In the genomic region with DNA sequence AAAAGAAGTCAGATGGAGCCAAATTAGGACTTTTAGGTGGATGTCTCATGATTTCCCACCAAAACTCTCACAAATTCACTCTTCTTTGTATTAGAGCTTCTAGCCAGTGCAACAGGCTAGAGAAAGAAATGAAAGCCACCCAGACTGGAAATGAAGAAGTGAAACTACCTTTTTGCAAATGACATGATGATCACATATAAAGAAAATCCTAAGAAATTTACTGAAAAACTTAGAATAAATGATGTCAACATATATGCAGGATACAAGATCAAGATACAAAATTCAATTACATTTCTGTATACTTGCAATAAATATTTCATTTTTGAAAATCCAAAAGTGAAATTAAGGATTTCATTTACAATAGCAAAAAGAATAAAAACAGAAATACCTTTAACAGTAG, we compare ENCODE assay signal across 17 cellular contexts.
A peak's percentile ranks its signal among the peaks of the same experiment; 100 is the strongest.
DNase-seq lines count a peak whose midpoint lies in the region; ATAC-seq, FAIRE-seq and TF ChIP-seq lines count a peak whose summit lies in the region.
"Had no signal": no experiment of that assay in that cellular context is flagged by ENCODE, and none has a peak within 500 bp of the region (broad histone marks: within the 10 kb centered on the region; RNA-seq: fewer than 3 reads in every experiment).

No MANE protein-coding gene starts in this region.

- H3K4me3 ChIP-seq in kidney (ENCODE audit: low read length in 2 of 2) = no peak overlapping the region

- H3K27ac Mint-ChIP-seq in activated CD8-positive, alpha-beta T cell treated with anti-CD3 and anti-CD28 coated beads for 36 hours = no peak overlapping the region

- H3K4me1 Mint-ChIP-seq in activated CD8-positive, alpha-beta T cell treated with anti-CD3 and anti-CD28 coated beads for 36 hours (ENCODE audit: low read depth) = peaks cover 59% of the 10 kb centered on the region

- CTCF ChIA-PET in activated CD8-positive, alpha-beta T cell treated with anti-CD3 and anti-CD28 coated beads for 36 hours (lab: Charles Lee) = interaction anchor here (3.1 to 6.7 kb wide), 3 partner anchors 12 to 432 kb away, joined by 9 to 36 read pairs (median 35); no protein-coding TSS in a partner anchor

- peaks cover 9 to 20% of the 10 kb centered on the region in 2 donors for H3K36me3 ChIP-seq in kidney (ENCODE audit: control insufficient read depth in 1 of 2, insufficient read depth in 2 of 2, low read length in 2 of 2)

- peaks cover 0 to 3% of the 10 kb centered on the region in 2 donors for H3K9me3 ChIP-seq in kidney (ENCODE audit: control insufficient read depth in 1 of 2, low read length in 2 of 2)
- H3K9me3 ChIP-seq: Caco-2 had no signal

- peak; percentile 53 for FAIRE-seq in kidney (lab: Jason Lieb, UNC)
- FAIRE-seq: endometrium, HepG2 had no signal

- peaks cover 0 to 4% of the 10 kb centered on the region in 2 donors for H3K4me1 ChIP-seq in kidney (ENCODE audit: control insufficient read depth in 1 of 2, insufficient read depth in 1 of 2, low read depth in 1 of 2, low read length in 2 of 2)
- H3K4me1 ChIP-seq: Caco-2 had no signal

- DNase-seq in kidney (no peak), glomerular visceral epithelial cell (ENCODE audit: extremely low spot score) (no peak), HT-29 (ENCODE audit: low spot score) (no peak)
- no peak for DNase-seq in activated CD8-positive, alpha-beta T cell treated with anti-CD3 and anti-CD28 coated beads for 36 hours
- DNase-seq: activated CD4-positive, alpha-beta T cell treated with anti-CD3 and anti-CD28 coated beads for 48 hours; brain microvascular endothelial cell; Caco-2; NCI-H187; NCI-H82; SW 1271 had no signal

- H3K9me3 Mint-ChIP-seq in activated CD8-positive, alpha-beta T cell treated with anti-CD3 and anti-CD28 coated beads for 36 hours = peaks cover 16% of the 10 kb centered on the region
- H3K9me3 Mint-ChIP-seq: activated T-helper 1 cell treated with anti-CD3 and anti-CD28 coated beads, Interleukin-12 subunit alpha, Interleukin-12 subunit beta, Interleukin-2, Interleukin-4 antibody, amounts not matched to agents 30 ng/mL and 10 ng/mL and 1 ng/mL, durations not matched to agents 14 hours and 24 hours and 36 hours had no signal

- POLR2A ChIA-PET in activated CD8-positive, alpha-beta T cell treated with anti-CD3 and anti-CD28 coated beads for 36 hours (lab: Charles Lee) = no interaction called here

- peaks cover 52% of the 10 kb centered on the region for H3K36me3 Mint-ChIP-seq in activated CD8-positive, alpha-beta T cell treated with anti-CD3 and anti-CD28 coated beads for 36 hours (ENCODE audit: low read depth)

- intact Hi-C loops in kidney (cut with DNase I) = no loop called here
- intact Hi-C loops in activated CD8-positive, alpha-beta T cell treated with anti-CD3 and anti-CD28 coated beads for 36 hours (cut with micrococcal nuclease) = loop anchor here (5.0 kb wide), 1 partner anchor 113 kb away; no protein-coding TSS in a partner anchor

- no peak for TF ChIP-seq CTCF in kidney (IDR thresholded peaks at IDR 0.05; ENCODE audit: borderline replicate concordance, extremely low read depth, insufficient read depth)
- TF ChIP-seq CTCF in activated CD8-positive, alpha-beta T cell treated with anti-CD3 and anti-CD28 coated beads for 36 hours (IDR thresholded peaks at IDR 0.05) = no peak

- H3K27ac ChIP-seq in kidney (ENCODE audit: low read depth in 2 of 2, low read length in 2 of 2) = no peak overlapping the region
- H3K27ac ChIP-seq: brain microvascular endothelial cell had no signal

- ATAC-seq in GM18858 (IDR thresholded peaks at IDR 0.05; ENCODE audit: unreplicated experiment) = peak; percentile 33
- peak; percentile 35 for ATAC-seq in GM21717 (IDR thresholded peaks at IDR 0.05; ENCODE audit: unreplicated experiment)
- ATAC-seq in HG03565 (IDR thresholded peaks at IDR 0.05; ENCODE audit: unreplicated experiment) = peak; percentile 33
- no peak for ATAC-seq in activated CD8-positive, alpha-beta T cell treated with anti-CD3 and anti-CD28 coated beads for 36 hours
- ATAC-seq: HepG2, left lobe of liver had no signal

- H3K4me3 Mint-ChIP-seq in activated CD8-positive, alpha-beta T cell treated with anti-CD3 and anti-CD28 coated beads for 36 hours = no peak overlapping the region
- H3K4me3 Mint-ChIP-seq: activated T-helper 1 cell treated with anti-CD3 and anti-CD28 coated beads, Interleukin-12 subunit alpha, Interleukin-12 subunit beta, Interleukin-2, Interleukin-4 antibody, amounts not matched to agents 30 ng/mL and 10 ng/mL and 1 ng/mL, durations not matched to agents 14 hours and 24 hours and 36 hours had no signal

- no peak overlapping the region for H3K9ac ChIP-seq in kidney (ENCODE audit: low read length in 2 of 2)

- H3K27me3 Mint-ChIP-seq in activated CD8-positive, alpha-beta T cell treated with anti-CD3 and anti-CD28 coated beads for 36 hours = no peaks in the 10 kb centered on the region
